Comparison of ENCODE assay signal across 17 cellular contexts in genomic region chr13:112067871-112068305, GRCh38. TPM values are rescaled to one million over a fixed set of nuclear protein-coding genes. Genes with fewer than 3 reads are reported as not detected.
DNase-seq lines count a peak whose midpoint lies in the region; ATAC-seq and TF ChIP-seq lines count a peak whose summit lies in the region.
"Had no signal": no experiment of that assay in that cellular context is flagged by ENCODE, and none has a peak within 500 bp of the region (broad histone marks: within the 10 kb centered on the region; RNA-seq: fewer than 3 reads in every experiment).

No MANE protein-coding gene starts in this region.

- no peak for TF ChIP-seq CTCF in cardiac muscle cell (IDR thresholded peaks at IDR 0.05; ENCODE audit: low read depth, low read length)

- no peaks in the 10 kb centered on the region for H3K36me3 ChIP-seq in cardiac muscle cell
- H3K36me3 ChIP-seq: thoracic aorta had no signal

- no peak overlapping the region for H3K4me3 ChIP-seq in cardiac muscle cell

- intact Hi-C loops in left cardiac atrium (cut with DNase I): no loop called here

- no peaks in the 10 kb centered on the region for H3K9me3 ChIP-seq in cardiac muscle cell (ENCODE audit: low read depth)
- H3K9me3 ChIP-seq: thoracic aorta had no signal

- DNase-seq in cardiac muscle cell (ENCODE audit: low read depth in 1 of 2, low spot score in 1 of 2) (peak; percentile 14 to 34), left cardiac atrium (no peak), NCI-H748 treated with DMSO at 0.1 percent for 48 hours (lab: John Stamatoyannopoulos, UW) (peak; percentile 49), iris pigment epithelial cell (ENCODE audit: low read depth) (peak; percentile 9), midbrain (lab: John Stamatoyannopoulos, UW) (no peak)
- DNase-seq: activated CD4-positive, alpha-beta T cell treated with anti-CD3 and anti-CD28 coated beads for 4 hours; dermis blood vessel endothelial cell; DMS53; NCI-H526 had no signal

- H3K27me3 ChIP-seq in cardiac muscle cell: peaks cover 100% of the 10 kb centered on the region

- no peak overlapping the region for H3K27ac ChIP-seq in cardiac muscle cell
- H3K27ac ChIP-seq: RWPE1, thoracic aorta had no signal

- H3K4me1 ChIP-seq in cardiac muscle cell (ENCODE audit: low read depth): peaks cover 3% of the 10 kb centered on the region

- ATAC-seq in left cardiac atrium (no peak), GM21360 (IDR thresholded peaks at IDR 0.05; ENCODE audit: unreplicated experiment) (no peak), GM19397 (IDR thresholded peaks at IDR 0.05; ENCODE audit: unreplicated experiment) (no peak), HG03354 (IDR thresholded peaks at IDR 0.05; ENCODE audit: poor library complexity, severe bottlenecking, unreplicated experiment) (no peak)
- ATAC-seq: activated T-helper 17 cell treated with anti-CD3 and anti-CD28 coated beads, Interleukin-2, amount 50 U/mL, for 72 hours had no signal

RNA-seq across cellular contexts. Expression of gene SOX1, which starts 0.9 kb away (rescaled TPM):
- total RNA-seq in cardiac muscle cell (not detected in 2 replicates), left cardiac atrium (not detected)
- not detected in 2 replicates for polyA plus RNA-seq in cardiac muscle cell
- total RNA-seq: activated T-helper 17 cell treated with anti-CD3 and anti-CD28 coated beads, Interleukin-2, amount 50 U/mL, for 72 hours; dermis blood vessel endothelial cell; HT-29; mesothelial cell of epicardium; thoracic aorta had no signal

Comparison
In these comparisons a context has a peak if more than half of its experiments do, and no peak if none do; other contexts are left out.
1. DNase-seq: peak in cardiac muscle cell (2 of 2), NCI-H748 treated with DMSO at 0.1 percent for 48 hours (single experiment) and iris pigment epithelial cell (single experiment); none in left cardiac atrium (single experiment) and midbrain (single experiment).